In the genomic region with DNA sequence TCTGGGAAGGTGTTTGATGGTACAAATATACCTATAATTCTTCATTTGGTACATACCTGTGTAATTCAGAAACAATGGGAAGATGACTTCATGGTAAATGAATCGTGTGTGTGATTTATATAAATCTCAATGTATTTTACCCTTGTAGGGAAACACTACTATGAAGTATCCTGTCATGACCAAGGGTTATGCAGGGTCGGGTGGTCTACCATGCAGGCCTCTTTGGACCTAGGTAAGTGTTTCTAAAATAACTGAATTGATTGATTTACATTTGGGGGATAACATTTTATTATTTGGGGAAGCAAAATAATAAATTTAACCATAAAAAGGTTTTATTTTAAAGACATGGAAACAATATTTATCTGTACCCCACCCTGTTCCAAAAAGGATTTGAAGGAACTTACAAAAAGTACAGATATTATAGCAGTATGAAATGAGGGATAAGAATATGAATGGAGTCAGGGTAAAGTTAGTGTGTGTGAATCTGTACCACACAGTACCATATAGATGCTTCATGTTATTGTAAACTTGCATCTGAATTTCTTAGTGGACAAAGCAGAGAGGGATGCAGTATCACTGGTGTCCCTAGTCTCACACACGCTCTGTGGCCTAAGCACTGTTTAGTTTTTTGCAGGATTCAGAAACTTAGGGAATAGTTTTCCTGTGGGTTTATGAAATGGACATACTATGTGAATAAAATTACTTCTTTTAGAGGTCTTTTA, we compare ENCODE assay signal across 24 cellular contexts.
"Had no signal": no experiment of that assay in that cellular context is flagged by ENCODE, and none has a peak within 500 bp of the region (broad histone marks: within the 10 kb centered on the region; RNA-seq: fewer than 3 reads in every experiment).

No MANE protein-coding gene starts in this region.

- H3K27ac ChIP-seq: coronary artery, dorsolateral prefrontal cortex, esophagus muscularis mucosa, foreskin keratinocyte, gastroesophageal sphincter, heart right ventricle, left lung, lower lobe of right lung had no signal

- H3K9me3 ChIP-seq: esophagus muscularis mucosa, gastroesophageal sphincter, heart right ventricle, left lung, lower lobe of right lung, mucosa of descending colon had no signal

- ATAC-seq: foreskin keratinocyte, gastroesophageal sphincter, heart right ventricle, left cardiac atrium, left lung, left ventricle myocardium superior, lower lobe of right lung, mucosa of descending colon had no signal

- H3K4me1 Mint-ChIP-seq: mesothelial cell of epicardium had no signal

- FAIRE-seq: colon, endothelial cell of umbilical vein, frontal cortex, islet of Langerhans, keratinocyte had no signal

- H3K4me1 ChIP-seq: esophagus muscularis mucosa, foreskin keratinocyte, gastroesophageal sphincter, heart right ventricle, left lung, lower lobe of right lung had no signal

- H3K4me3 Mint-ChIP-seq: mesothelial cell of epicardium, naive B cell had no signal

- H3K27me3 ChIP-seq: dorsolateral prefrontal cortex, esophagus muscularis mucosa, foreskin keratinocyte, gastroesophageal sphincter, heart right ventricle, left lung had no signal

- DNase-seq: dermis blood vessel endothelial cell; dorsolateral prefrontal cortex; effector CD4-positive, alpha-beta T cell; effector memory CD4-positive, alpha-beta T cell; foreskin keratinocyte; head of caudate nucleus; heart right ventricle; hippocampal formation; left cardiac atrium; left lung; left ventricle myocardium superior; lower lobe of right lung; mesenchymal stem cell; mucosa of descending colon; naive B cell had no signal

- H3K9me3 Mint-ChIP-seq: mesothelial cell of epicardium, naive B cell had no signal

- H3K27me3 Mint-ChIP-seq: naive B cell had no signal

- H3K27ac Mint-ChIP-seq: mesothelial cell of epicardium, naive B cell had no signal

- H3K4me3 ChIP-seq: coronary artery, dorsolateral prefrontal cortex, esophagus muscularis mucosa, gastroesophageal sphincter, heart right ventricle, left lung, lower lobe of right lung, mucosa of descending colon had no signal
